20 cellular contexts compared by ENCODE assay signal in the genomic region with DNA sequence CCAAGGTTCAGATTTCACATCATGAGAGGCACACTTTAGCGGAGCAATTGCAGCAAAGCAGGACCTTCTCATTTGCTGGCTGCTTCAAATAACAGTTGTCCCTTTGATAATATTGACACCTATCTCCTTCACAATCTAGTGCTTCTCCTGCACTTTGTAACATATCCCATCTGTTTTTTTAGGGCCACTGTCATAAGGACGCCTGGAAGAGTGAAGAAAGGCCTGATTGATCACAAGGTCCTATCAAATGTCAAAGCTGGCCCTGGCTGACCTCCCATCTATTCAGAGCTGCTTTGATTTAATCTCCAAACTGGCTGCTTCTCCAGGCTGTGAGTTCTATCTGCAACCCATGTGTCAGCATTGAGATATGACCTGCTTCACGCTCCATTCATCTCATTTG.
DNase-seq lines count a peak whose midpoint lies in the region; ATAC-seq, FAIRE-seq and TF ChIP-seq lines count a peak whose summit lies in the region.
"Had no signal": no experiment of that assay in that cellular context is flagged by ENCODE, and none has a peak within 500 bp of the region (broad histone marks: within the 10 kb centered on the region; RNA-seq: fewer than 3 reads in every experiment).

No MANE protein-coding gene starts in this region.

- DNase-seq in BE2C, result peak; percentile 49
- no peak for DNase-seq in H54 (ENCODE audit: insufficient read length, low spot score)
- DNase-seq in left lobe of liver (ENCODE audit: low spot score), result no peak
- DNase-seq in activated T-cell treated with anti-CD3 and anti-CD28 coated beads, Interleukin-2, amount 50 U/mL, for 24 hours, result no peak
- no peak for DNase-seq in D721Med (ENCODE audit: insufficient read length, low spot score)
- no peak for DNase-seq in COR-L47 (lab: John Stamatoyannopoulos, UW)
- no peak for DNase-seq in NCI-H2081 (lab: John Stamatoyannopoulos, UW)
- DNase-seq: activated CD4-positive, alpha-beta T cell treated with anti-CD3 and anti-CD28 coated beads for 4 hours; activated naive CD8-positive, alpha-beta T cell treated with anti-CD3 and anti-CD28 coated beads for 36 hours; activated T-cell treated with anti-CD3 and anti-CD28 coated beads, Interleukin-2, amount 50 U/mL, for 1 hour; caudate nucleus; CD8-positive, alpha-beta T cell; effector CD8-positive, alpha-beta T cell; hypothalamus; left ventricle myocardium inferior; MV-4-11; naive thymus-derived CD4-positive, alpha-beta T cell; stimulated activated CD4-positive, alpha-beta T cell treated with anti-CD3 and anti-CD28 coated beads, Interleukin-1b, Interleukin-23, amount 100 ng/mL, for 48 hours had no signal

- no peak overlapping the region for H3K4me3 Mint-ChIP-seq in activated T-cell treated with anti-CD3 and anti-CD28 coated beads, Interleukin-2, amount 50 U/mL, for 24 hours
- H3K4me3 Mint-ChIP-seq: activated naive CD8-positive, alpha-beta T cell treated with anti-CD3 and anti-CD28 coated beads for 36 hours; CD8-positive, alpha-beta T cell; naive thymus-derived CD4-positive, alpha-beta T cell; T-helper 1 cell treated with Interleukin-12 subunit alpha and Interleukin-12 subunit beta and Interleukin-4 antibody, amounts not matched to agents 30 μg/mL and 1 μg/mL, for 36 hours had no signal

- H3K9me3 ChIP-seq in BE2C (no peaks in the 10 kb centered on the region), OCI-LY3 (ENCODE audit: insufficient read depth, low read length) (no peaks in the 10 kb centered on the region)
- H3K9me3 ChIP-seq: left ventricle myocardium inferior had no signal

- H3K36me3 ChIP-seq in BE2C (no peaks in the 10 kb centered on the region), OCI-LY3 (replicated peaks; ENCODE audit: low read depth, low read length) (no peaks in the 10 kb centered on the region)
- H3K36me3 ChIP-seq: left ventricle myocardium inferior had no signal

- H3K4me2 ChIP-seq in OCI-LY3 (ENCODE audit: low read length), result 0 out of 2 replicates have a peak overlapping the region, but pooled peaks have one; percentile 34

- no peak overlapping the region for H3K9ac ChIP-seq in OCI-LY3 (ENCODE audit: low read length)

- TF ChIP-seq CTCF in BE2C (IDR thresholded peaks at IDR 0.05; ENCODE audit: low read depth, low read length) (no peak), OCI-LY3 (IDR thresholded peaks at IDR 0.05; ENCODE audit: low read depth, low read length) (no peak), D721Med (IDR thresholded peaks at IDR 0.05; ENCODE audit: insufficient read depth, missing control alignments) (no peak)

- peak; percentile 71 for ATAC-seq in left lobe of liver
- ATAC-seq: CD8-positive, alpha-beta T cell; naive thymus-derived CD4-positive, alpha-beta T cell had no signal

- H3K4me1 ChIP-seq in BE2C, result peaks cover 19% of the 10 kb centered on the region
- H3K4me1 ChIP-seq in OCI-LY3 (ENCODE audit: low read length), result peaks cover 13% of the 10 kb centered on the region

- H3K4me3 ChIP-seq in BE2C (ENCODE audit: low read depth, low read length) (no peak overlapping the region), OCI-LY3 (ENCODE audit: low read length) (no peak overlapping the region)
- H3K4me3 ChIP-seq: left ventricle myocardium inferior had no signal

- no peaks in the 10 kb centered on the region for H4K20me1 ChIP-seq in OCI-LY3 (ENCODE audit: insufficient read depth, low read length)

- H2AFZ ChIP-seq in OCI-LY3 (ENCODE audit: low read depth, low read length), result no peak overlapping the region

- no peak overlapping the region for H3K27ac ChIP-seq in OCI-LY3 (ENCODE audit: low read length)
- H3K27ac ChIP-seq: left ventricle myocardium inferior had no signal

- no peaks in the 10 kb centered on the region for H3K36me3 Mint-ChIP-seq in activated T-cell treated with anti-CD3 and anti-CD28 coated beads, Interleukin-2, amount 50 U/mL, for 24 hours (ENCODE audit: low read depth)
- H3K36me3 Mint-ChIP-seq: activated naive CD8-positive, alpha-beta T cell treated with anti-CD3 and anti-CD28 coated beads for 36 hours; CD8-positive, alpha-beta T cell; naive thymus-derived CD4-positive, alpha-beta T cell had no signal

- H3K9me3 Mint-ChIP-seq in activated T-cell treated with anti-CD3 and anti-CD28 coated beads, Interleukin-2, amount 50 U/mL, for 24 hours, result no peaks in the 10 kb centered on the region
- H3K9me3 Mint-ChIP-seq: activated naive CD8-positive, alpha-beta T cell treated with anti-CD3 and anti-CD28 coated beads for 36 hours; CD8-positive, alpha-beta T cell; T-helper 1 cell treated with Interleukin-12 subunit alpha and Interleukin-12 subunit beta and Interleukin-4 antibody, amounts not matched to agents 30 μg/mL and 1 μg/mL, for 36 hours had no signal

- H3K27ac Mint-ChIP-seq in activated T-cell treated with anti-CD3 and anti-CD28 coated beads, Interleukin-2, amount 50 U/mL, for 24 hours, result no peak overlapping the region
- H3K27ac Mint-ChIP-seq: activated naive CD8-positive, alpha-beta T cell treated with anti-CD3 and anti-CD28 coated beads for 36 hours; CD8-positive, alpha-beta T cell; naive thymus-derived CD4-positive, alpha-beta T cell; T-helper 1 cell treated with Interleukin-12 subunit alpha and Interleukin-12 subunit beta and Interleukin-4 antibody, amounts not matched to agents 30 μg/mL and 1 μg/mL, for 36 hours had no signal

- H3K79me2 ChIP-seq in OCI-LY3 (ENCODE audit: low read length), result no peaks in the 10 kb centered on the region

- H3K27me3 ChIP-seq in BE2C (no peaks in the 10 kb centered on the region), OCI-LY3 (ENCODE audit: low read depth, low read length) (peaks cover 18% of the 10 kb centered on the region)

- FAIRE-seq in H54 (lab: Jason Lieb, UNC) (peak; percentile 6), D721Med (lab: Jason Lieb, UNC) (no peak)

- H3K4me1 Mint-ChIP-seq in activated T-cell treated with anti-CD3 and anti-CD28 coated beads, Interleukin-2, amount 50 U/mL, for 24 hours (ENCODE audit: low read depth), result no peaks in the 10 kb centered on the region
- H3K4me1 Mint-ChIP-seq: naive thymus-derived CD4-positive, alpha-beta T cell had no signal

- H3K27me3 Mint-ChIP-seq in activated T-cell treated with anti-CD3 and anti-CD28 coated beads, Interleukin-2, amount 50 U/mL, for 24 hours, result no peaks in the 10 kb centered on the region
- H3K27me3 Mint-ChIP-seq: activated naive CD8-positive, alpha-beta T cell treated with anti-CD3 and anti-CD28 coated beads for 36 hours; naive thymus-derived CD4-positive, alpha-beta T cell had no signal

- no peak for TF ChIP-seq POLR2A in H54 (IDR thresholded peaks at IDR 0.05; ENCODE audit: low read depth, low read length)
